Comparison of ENCODE assay signal across 9 cellular contexts in the genomic region with DNA sequence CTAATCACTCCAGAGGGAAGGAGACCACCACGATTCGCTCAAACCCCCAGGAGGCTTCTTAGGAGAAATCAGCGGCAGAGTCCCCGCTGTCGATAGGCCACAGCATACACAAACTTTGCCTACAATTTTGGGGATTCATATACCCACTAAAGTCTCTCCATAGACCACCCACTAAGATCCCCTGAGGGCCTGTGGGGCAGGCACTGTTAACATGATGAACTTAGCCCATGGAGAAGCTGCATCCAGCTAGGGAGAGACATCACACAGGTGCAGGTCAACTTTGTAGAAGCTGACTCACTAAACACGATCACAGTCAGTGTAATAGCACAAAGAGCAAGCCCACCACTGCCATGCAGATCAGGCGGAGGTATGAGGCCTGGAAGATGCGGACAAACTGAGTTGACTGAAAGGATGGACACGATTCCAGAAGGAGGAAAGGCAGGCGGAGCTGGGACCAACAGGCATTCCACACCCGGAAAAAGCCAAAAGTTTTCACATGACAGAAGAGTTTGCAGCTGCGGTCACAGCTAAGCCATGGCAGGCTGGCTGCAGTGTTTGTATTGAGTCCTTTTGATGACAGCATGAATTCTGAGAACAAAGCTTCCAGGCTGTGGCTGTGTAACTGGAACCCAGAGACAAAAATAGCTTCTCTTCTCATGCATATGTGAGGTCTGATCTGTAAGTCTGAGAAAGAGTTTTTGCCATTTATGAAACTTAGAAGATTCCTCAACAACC.
DNase-seq lines count a peak whose midpoint lies in the region; TF ChIP-seq lines count a peak whose summit lies in the region.
"Had no signal": no experiment of that assay in that cellular context is flagged by ENCODE, and none has a peak within 500 bp of the region (broad histone marks: within the 10 kb centered on the region; RNA-seq: fewer than 3 reads in every experiment).

No MANE protein-coding gene starts in this region.

- H3K36me3 Mint-ChIP-seq in CD14-positive monocyte: no peaks in the 10 kb centered on the region

- no peak for TF ChIP-seq POLR2A in prostate gland (IDR thresholded peaks at IDR 0.05)

- H3K4me1 Mint-ChIP-seq in CD14-positive monocyte: peaks cover 22% of the 10 kb centered on the region

- DNase-seq in C1 segment of cervical spinal cord (lab: John Stamatoyannopoulos, UW) (peak in 10 of 14 donors; percentile 37 to 83 (median 75)), OCI-M1 (lab: John Stamatoyannopoulos, UW) (peak; percentile 52), fibroblast of peridontal ligament (ENCODE audit: extremely low read depth) (peak; percentile 22), myocyte (ENCODE audit: low read depth) (peak; percentile 98), GOT3 (lab: John Stamatoyannopoulos, UW) (no peak), islet precursor cell (no peak), CD14-positive monocyte (ENCODE audit: low spot score) (no peak), prostate gland (ENCODE audit: low spot score) (no peak)
- DNase-seq: CD4-positive, alpha-beta T cell had no signal

- H3K4me3 ChIP-seq in prostate gland: no peak overlapping the region

- H3K27me3 ChIP-seq in prostate gland (replicated peaks; ENCODE audit: insufficient read depth): no peaks in the 10 kb centered on the region

- peak overlapping the region in 2 of 7 donors; percentile 13 to 50 for H3K27ac Mint-ChIP-seq in CD14-positive monocyte
- H3K27ac Mint-ChIP-seq: CD4-positive, alpha-beta T cell had no signal

- peaks cover 0 to 3% (median 0%) of the 10 kb centered on the region in 7 donors for H3K9me3 Mint-ChIP-seq in CD14-positive monocyte
- H3K9me3 Mint-ChIP-seq: CD4-positive, alpha-beta T cell had no signal

- peaks cover 4 to 14% (median 8%) of the 10 kb centered on the region in 3 donors for H3K27me3 Mint-ChIP-seq in CD14-positive monocyte (ENCODE audit: low read depth in 3 of 3)

- H3K27ac ChIP-seq in prostate gland: no peak overlapping the region

- H3K4me3 Mint-ChIP-seq in CD14-positive monocyte: no peak overlapping the region
- H3K4me3 Mint-ChIP-seq: CD4-positive, alpha-beta T cell had no signal

- no peaks in the 10 kb centered on the region for H3K4me1 ChIP-seq in prostate gland (replicated peaks)

- no peak for TF ChIP-seq CTCF in CD14-positive monocyte (IDR thresholded peaks at IDR 0.05)
- TF ChIP-seq CTCF in prostate gland (IDR thresholded peaks at IDR 0.05): no peak

- WGBS in prostate gland: 75% methylated on average over 12 of the region's 12 CpGs

- intact Hi-C loops in CD14-positive monocyte (cut with micrococcal nuclease): no loop called here
- intact Hi-C loops in prostate gland (cut with DNase I): loop anchor here (5.0 kb wide), 1 partner anchor 73 kb away; a partner anchor contains a TSS

- no peaks in the 10 kb centered on the region for H3K36me3 ChIP-seq in prostate gland

- no peaks in the 10 kb centered on the region for H3K9me3 ChIP-seq in prostate gland

Comparison
In these comparisons a context has a peak if more than half of its experiments do, and no peak if none do; other contexts are left out.
1. DNase-seq: peak in C1 segment of cervical spinal cord (10 of 14), OCI-M1 (single experiment), fibroblast of peridontal ligament (single experiment) and myocyte (single experiment); none in GOT3 (single experiment), islet precursor cell (single experiment), CD14-positive monocyte (single experiment) and prostate gland (single experiment).